ENCODE assay signal across 8 cellular contexts in genomic region chr15:91302588-91303439, GRCh38.
A peak's percentile ranks its signal among the peaks of the same experiment; 100 is the strongest.
DNase-seq lines count a peak whose midpoint lies in the region; ATAC-seq and TF ChIP-seq lines count a peak whose summit lies in the region.

No MANE protein-coding gene starts in this region.

- WGBS in sigmoid colon, 2 donors, result 18 to 25% methylated on average over 11 of the region's 11 CpGs

- DNase-seq in 8988T, result peak; percentile 33
- DNase-seq in EH (ENCODE audit: low read depth), result peak; percentile 62
- peak; percentile 45 for DNase-seq in HS-5 (ENCODE audit: low read depth)
- peak; percentile 82 for DNase-seq in NCI-H748 (lab: John Stamatoyannopoulos, UW; ENCODE audit: unreplicated experiment)
- DNase-seq in amniotic epithelial cell (ENCODE audit: low read depth), result peak; percentile 41
- no peak for DNase-seq in right atrium auricular region (ENCODE audit: low spot score)
- no peak for DNase-seq in sigmoid colon

- H3K4me1 ChIP-seq in right atrium auricular region (peaks cover 0 to 9% of the 10 kb centered on the region in 2 donors), sigmoid colon (peaks cover 0 to 8% (median 2%) of the 10 kb centered on the region in 4 donors)

- intact Hi-C loops in sigmoid colon (cut with DNase I), result loop anchor here (1.0 to 10.0 kb wide), 4 partner anchors 62 to 1412 kb away; partner anchors contain the start of gene SLCO3A1

- H3K27me3 ChIP-seq in right atrium auricular region (no peaks in the 10 kb centered on the region), sigmoid colon (peaks cover 0 to 20% (median 13%) of the 10 kb centered on the region in 3 donors)

- TF ChIP-seq EP300 in sigmoid colon (IDR thresholded peaks at IDR 0.05), result no peak

- H3K4me3 ChIP-seq in right atrium auricular region (no peak overlapping the region), sigmoid colon (no peak overlapping the region)

- TF ChIP-seq CTCF in right atrium auricular region (IDR thresholded peaks at IDR 0.05) (peak; percentile 46 to 81), sigmoid colon (IDR thresholded peaks at IDR 0.05) (peak; percentile 39 to 67 (median 62))

- TF ChIP-seq POLR2A in sigmoid colon (IDR thresholded peaks at IDR 0.05), result no peak

- H3K36me3 ChIP-seq in right atrium auricular region (no peaks in the 10 kb centered on the region), sigmoid colon (no peaks in the 10 kb centered on the region)

- no peaks in the 10 kb centered on the region for H3K9me3 ChIP-seq in right atrium auricular region
- no peaks in the 10 kb centered on the region for H3K9me3 ChIP-seq in sigmoid colon

- H3K27ac ChIP-seq in right atrium auricular region, result no peak overlapping the region
- H3K27ac ChIP-seq in sigmoid colon, result no peak overlapping the region

- ATAC-seq in GM21529 (IDR thresholded peaks at IDR 0.05; ENCODE audit: unreplicated experiment), result no peak

Comparison
In these comparisons a context has a peak if more than half of its experiments do, and no peak if none do; other contexts are left out.
1. DNase-seq: peak in 8988T (single experiment), EH (single experiment), HS-5 (single experiment), NCI-H748 (single experiment) and amniotic epithelial cell (single experiment); none in right atrium auricular region (single experiment) and sigmoid colon (single experiment).